Comparison of ENCODE assay signal across 10 cellular contexts in the genomic region with DNA sequence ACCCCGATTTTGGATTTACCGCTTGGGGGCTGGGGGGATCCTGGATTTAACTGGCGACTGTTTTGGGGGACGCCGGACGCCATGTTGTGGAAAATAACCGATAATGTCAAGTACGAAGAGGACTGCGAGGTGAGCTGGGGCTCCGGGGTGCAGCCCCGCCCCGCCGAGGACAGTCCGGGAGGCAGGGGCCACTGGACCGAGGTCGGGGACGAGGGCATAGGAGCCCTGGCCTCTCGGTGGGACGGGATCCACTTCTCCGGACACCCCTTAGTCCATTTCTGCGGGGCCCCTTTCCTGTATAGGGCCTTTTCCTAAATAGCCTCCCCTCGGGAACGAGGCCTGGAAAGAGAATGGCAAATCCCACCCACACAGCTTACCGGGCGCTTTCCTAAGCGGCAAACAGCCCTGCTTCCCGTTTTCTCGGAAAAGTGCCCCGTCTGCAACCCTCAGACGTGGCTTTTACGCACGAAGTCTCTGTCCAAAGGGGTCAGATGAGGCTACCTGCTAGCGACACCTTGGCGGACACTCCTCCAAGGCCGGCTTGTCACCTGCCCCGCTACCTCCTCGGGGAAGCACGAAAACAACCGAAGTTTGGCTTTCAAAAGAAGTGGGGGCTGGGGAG. TPM values are rescaled to one million over a fixed set of nuclear protein-coding genes. Genes with fewer than 3 reads are reported as not detected.
DNase-seq lines count a peak whose midpoint lies in the region; ATAC-seq and TF ChIP-seq lines count a peak whose summit lies in the region.
"Had no signal": no experiment of that assay in that cellular context is flagged by ENCODE, and none has a peak within 500 bp of the region (broad histone marks: within the 10 kb centered on the region; RNA-seq: fewer than 3 reads in every experiment).

No MANE protein-coding gene starts in this region.

- H3K4me1 Mint-ChIP-seq in Calu3 (ENCODE audit: low read depth, unreplicated experiment) (no peaks in the 10 kb centered on the region), progenitor cell of endocrine pancreas (ENCODE audit: low read depth) (peaks cover 5% of the 10 kb centered on the region)

- intact Hi-C loops in Calu3 (cut with micrococcal nuclease; ENCODE audit: unreplicated experiment): loop anchor here (10.0 kb wide), 2 partner anchors 55 to 75 kb away; no protein-coding TSS in a partner anchor

- DNase-seq in Calu3 (peak; percentile 8), M059J (ENCODE audit: low read depth) (peak; percentile 27), epithelial cell of proximal tubule (ENCODE audit: low read depth) (no peak), progenitor cell of endocrine pancreas (ENCODE audit: low spot score, unreplicated experiment) (no peak), COLO668 (lab: John Stamatoyannopoulos, UW; ENCODE audit: unreplicated experiment) (no peak), SHP77 (lab: John Stamatoyannopoulos, UW) (no peak)
- no peak for DNase-seq in stimulated activated naive CD4-positive, alpha-beta T cell treated with Interleukin-2 at 50 U/mL for 16 hours (lab: John Stamatoyannopoulos, UW)
- DNase-seq: activated gamma-delta T cell had no signal

- TF ChIP-seq CTCF in Calu3 (IDR thresholded peaks at IDR 0.05; ENCODE audit: unreplicated experiment) (no peak), epithelial cell of proximal tubule (conservative IDR thresholded peaks at IDR 0.05; ENCODE audit: low read depth, low read length) (no peak), progenitor cell of endocrine pancreas (IDR thresholded peaks at IDR 0.05; ENCODE audit: unreplicated experiment) (no peak)

- H3K27ac Mint-ChIP-seq in Calu3 (ENCODE audit: unreplicated experiment): peak overlapping the region; percentile 83
- H3K27ac Mint-ChIP-seq in progenitor cell of endocrine pancreas: peak overlapping the region; percentile 71

- H3K4me3 Mint-ChIP-seq in Calu3 (ENCODE audit: low read depth, unreplicated experiment): peak overlapping the region; percentile 81
- peak overlapping the region; percentile 68 for H3K4me3 Mint-ChIP-seq in progenitor cell of endocrine pancreas (ENCODE audit: low read depth)

- H3K36me3 Mint-ChIP-seq in Calu3 (ENCODE audit: insufficient read depth, unreplicated experiment) (peaks cover 26% of the 10 kb centered on the region), progenitor cell of endocrine pancreas (ENCODE audit: insufficient read depth) (no peaks in the 10 kb centered on the region)

- no peaks in the 10 kb centered on the region for H3K27me3 Mint-ChIP-seq in Calu3 (ENCODE audit: unreplicated experiment)
- peaks cover 82% of the 10 kb centered on the region for H3K27me3 Mint-ChIP-seq in progenitor cell of endocrine pancreas

- no peaks in the 10 kb centered on the region for H3K9me3 Mint-ChIP-seq in Calu3 (ENCODE audit: low read depth, unreplicated experiment)
- H3K9me3 Mint-ChIP-seq in progenitor cell of endocrine pancreas (ENCODE audit: low read depth): no peaks in the 10 kb centered on the region

- ATAC-seq in HG03565 (IDR thresholded peaks at IDR 0.05; ENCODE audit: unreplicated experiment): no peak

- CTCF ChIA-PET in Calu3 (lab: Charles Lee): interaction anchor here (0.9 kb wide), 1 partner anchor 23 kb away, joined by 3 read pairs; no protein-coding TSS in a partner anchor

- peak overlapping the region; percentile 50 for H3K4me3 ChIP-seq in epithelial cell of proximal tubule (ENCODE audit: low read depth, low read length)

- no TSS peak for BruUV-seq in Calu3 (replicated peaks; lab: Mats Ljungman, UMichigan)

RNA-seq across cellular contexts. Expression of gene TFAP2C, which starts 0.5 kb away (rescaled TPM):
- total RNA-seq in Calu3 (2022) (3.1 and 3.4 TPM in 2 replicates), epithelial cell of proximal tubule (0.23 and 0.94 TPM in 2 replicates), progenitor cell of endocrine pancreas (0.50 and 0.80 TPM in 2 replicates)
- 3.6 and 7.5 TPM in 2 replicates for total RNA-seq in M059J (2014; rRNA removed; shearing (Covaris generic))
- total RNA-seq: renal cortical epithelial cell had no signal

Comparison
In these comparisons a context has a peak if more than half of its experiments do, and no peak if none do; other contexts are left out.
1. DNase-seq: peak in Calu3 (single experiment) and M059J (single experiment); none in epithelial cell of proximal tubule (single experiment), progenitor cell of endocrine pancreas (single experiment), stimulated activated naive CD4-positive, alpha-beta T cell treated with Interleukin-2 at 50 U/mL for 16 hours (single experiment), COLO668 (single experiment) and SHP77 (0 of 2).